Comparison of ENCODE assay signal across 13 cellular contexts in genomic region chr3:111763101-111763500, GRCh38.
DNase-seq lines count a peak whose midpoint lies in the region; ATAC-seq and TF ChIP-seq lines count a peak whose summit lies in the region.
"Had no signal": no experiment of that assay in that cellular context is flagged by ENCODE, and none has a peak within 500 bp of the region (broad histone marks: within the 10 kb centered on the region; RNA-seq: fewer than 3 reads in every experiment).

No MANE protein-coding gene starts in this region.

- H3K4me1 ChIP-seq in hepatocyte (ENCODE audit: insufficient read depth) (peaks cover 23% of the 10 kb centered on the region), rectal smooth muscle tissue (ENCODE audit: control insufficient read depth, insufficient read depth, low read length) (peaks cover 44% of the 10 kb centered on the region)

- 89% methylated on average over 2 of the region's 2 CpGs for WGBS in hepatocyte (ENCODE audit: low lambda C conversion rate, missing lambda C conversion rate)

- peak overlapping the region; percentile 31 for H3K4me2 ChIP-seq in hepatocyte

- no peak overlapping the region for H3K9ac ChIP-seq in rectal smooth muscle tissue (ENCODE audit: low read length)

- no peaks in the 10 kb centered on the region for H3K36me3 Mint-ChIP-seq in HFFc6 (ENCODE audit: low read depth)
- H3K36me3 Mint-ChIP-seq in brain, result no peaks in the 10 kb centered on the region
- H3K36me3 Mint-ChIP-seq in naive thymus-derived CD8-positive, alpha-beta T cell, result no peaks in the 10 kb centered on the region

- no peaks in the 10 kb centered on the region for H3K27me3 ChIP-seq in hepatocyte
- H3K27me3 ChIP-seq in rectal smooth muscle tissue (ENCODE audit: control insufficient read depth, insufficient read depth, low read length), result no peaks in the 10 kb centered on the region

- POLR2A ChIA-PET in naive thymus-derived CD8-positive, alpha-beta T cell (lab: Charles Lee), result no interaction called here

- H3K27ac ChIP-seq in hepatocyte (peak overlapping the region; percentile 76), rectal smooth muscle tissue (ENCODE audit: low read depth, low read length) (peak overlapping the region; percentile 91)

- TF ChIP-seq CTCF in HFFc6 (IDR thresholded peaks at IDR 0.05), result no peak
- no peak for TF ChIP-seq CTCF in brain (conservative IDR thresholded peaks at IDR 0.05)
- TF ChIP-seq CTCF in hepatocyte (IDR thresholded peaks at IDR 0.05; ENCODE audit: poor library complexity), result no peak

- H3K4me1 Mint-ChIP-seq in HFFc6 (ENCODE audit: low read depth), result peaks cover 81% of the 10 kb centered on the region
- peaks cover 46% of the 10 kb centered on the region for H3K4me1 Mint-ChIP-seq in brain
- H3K4me1 Mint-ChIP-seq in naive thymus-derived CD8-positive, alpha-beta T cell, result peaks cover 0 to 2% (median 0%) of the 10 kb centered on the region in 4 donors

- no peaks in the 10 kb centered on the region for H3K9me3 ChIP-seq in hepatocyte (ENCODE audit: low read depth)

- no peaks in the 10 kb centered on the region for H3K9me2 ChIP-seq in hepatocyte (replicated peaks; ENCODE audit: insufficient read depth)

- peaks cover 3% of the 10 kb centered on the region for H3K79me2 ChIP-seq in hepatocyte

- no peaks in the 10 kb centered on the region for H3K9me3 Mint-ChIP-seq in HFFc6
- peaks cover 0 to 4% (median 3%) of the 10 kb centered on the region in 5 experiments for H3K9me3 Mint-ChIP-seq in brain
- no peaks in the 10 kb centered on the region for H3K9me3 Mint-ChIP-seq in naive thymus-derived CD8-positive, alpha-beta T cell

- no peaks in the 10 kb centered on the region for H4K20me1 ChIP-seq in hepatocyte (ENCODE audit: insufficient read depth, poor library complexity, severe bottlenecking)

- ATAC-seq in naive thymus-derived CD8-positive, alpha-beta T cell, result no peak
- no peak for ATAC-seq in HG03571 (IDR thresholded peaks at IDR 0.05; ENCODE audit: unreplicated experiment)
- ATAC-seq: Panc1 had no signal

- H2AFZ ChIP-seq in hepatocyte, result no peak overlapping the region

- H3K36me3 ChIP-seq in hepatocyte (replicated peaks; ENCODE audit: insufficient read depth, low read depth) (no peaks in the 10 kb centered on the region), rectal smooth muscle tissue (ENCODE audit: control insufficient read depth, insufficient read depth, low read length) (no peaks in the 10 kb centered on the region)

- H3K27ac Mint-ChIP-seq in HFFc6, result peak overlapping the region; percentile 31
- peak overlapping the region in 3 of 5 experiments; percentile 29 to 87 (median 76) for H3K27ac Mint-ChIP-seq in brain
- H3K27ac Mint-ChIP-seq in naive thymus-derived CD8-positive, alpha-beta T cell, result no peak overlapping the region

- no peak for DNase-seq in HFFc6
- DNase-seq in hepatocyte (ENCODE audit: low spot score), result no peak
- no peak for DNase-seq in NCI-H2029 treated with DMSO at 0.1 percent for 48 hours (lab: John Stamatoyannopoulos, UW)
- no peak for DNase-seq in naive thymus-derived CD8-positive, alpha-beta T cell
- DNase-seq in NCI-H1930 (lab: John Stamatoyannopoulos, UW), result no peak
- DNase-seq: activated CD8-positive, alpha-beta memory T cell treated with anti-CD3 and anti-CD28 coated beads, Interleukin-2, amount 50 U/mL, for 4 hours; aorta; Kasumi-1 had no signal

- H3K27me3 Mint-ChIP-seq in HFFc6 (ENCODE audit: insufficient read depth) (no peaks in the 10 kb centered on the region), brain (no peaks in the 10 kb centered on the region)
- no peaks in the 10 kb centered on the region for H3K27me3 Mint-ChIP-seq in naive thymus-derived CD8-positive, alpha-beta T cell

- H3K4me3 Mint-ChIP-seq in HFFc6, result no peak overlapping the region
- no peak overlapping the region for H3K4me3 Mint-ChIP-seq in brain
- no peak overlapping the region for H3K4me3 Mint-ChIP-seq in naive thymus-derived CD8-positive, alpha-beta T cell

- no peak overlapping the region for H3K4me3 ChIP-seq in hepatocyte
- H3K4me3 ChIP-seq in rectal smooth muscle tissue (ENCODE audit: low read length), result no peak overlapping the region
- H3K4me3 ChIP-seq: lung had no signal

Comparison
In these comparisons a context has a peak if more than half of its experiments do, and no peak if none do; other contexts are left out.
1. H3K27ac Mint-ChIP-seq: peak in HFFc6 (single experiment) and brain (3 of 5); none in naive thymus-derived CD8-positive, alpha-beta T cell (0 of 10).